ENCODE assay signal across 22 cellular contexts in genomic region chr3:14245240-14245639, GRCh38.
"Had no signal": no experiment of that assay in that cellular context is flagged by ENCODE, and none has a peak within 500 bp of the region (broad histone marks: within the 10 kb centered on the region; RNA-seq: fewer than 3 reads in every experiment).

No MANE protein-coding gene starts in this region.

- H3K4me3 Mint-ChIP-seq: immature natural killer cell; natural killer cell; stimulated activated naive B cell treated with anti-CD40 and anti-IgM and Interleukin-4, amounts not matched to agents 10 μg/mL and 1 μg/mL and 100 μg/mL, for 72 hours; stimulated activated naive CD8-positive, alpha-beta T cell treated with anti-CD3 and anti-CD28 coated beads, Interleukin-15, Interleukin-2, amounts not matched to agents 100 ng/mL and 50 ng/mL, for 24 hours had no signal

- H3K36me3 ChIP-seq: esophagus squamous epithelium, heart right ventricle, lower lobe of right lung, pancreas, right lobe of liver, vagina had no signal

- ATAC-seq: heart right ventricle; left ventricle myocardium superior; lower lobe of right lung; natural killer cell; pancreas; right lobe of liver; stimulated activated naive B cell treated with anti-CD40 and anti-IgM and Interleukin-4, amounts not matched to agents 10 μg/mL and 1 μg/mL and 100 μg/mL, for 72 hours had no signal

- H3K9me3 Mint-ChIP-seq: immature natural killer cell; natural killer cell; stimulated activated naive B cell treated with anti-CD40 and anti-IgM and Interleukin-4, amounts not matched to agents 10 μg/mL and 1 μg/mL and 100 μg/mL, for 72 hours; stimulated activated naive CD8-positive, alpha-beta T cell treated with anti-CD3 and anti-CD28 coated beads, Interleukin-15, Interleukin-2, amounts not matched to agents 100 ng/mL and 50 ng/mL, for 24 hours had no signal

- DNase-seq: effector CD8-positive, alpha-beta T cell; erythroblast; esophagus squamous epithelium; foreskin melanocyte; glutamatergic neuron; heart right ventricle; hypothalamus; immature natural killer cell; left ventricle myocardium superior; lower lobe of right lung; natural killer cell; occipital lobe; pancreas; retina; right lobe of liver; small intestine; stimulated activated CD4-positive, alpha-beta T cell treated with anti-CD3 and anti-CD28 coated beads, Interleukin-15, amount 100 ng/mL, for 24 hours; stimulated activated CD4-positive, alpha-beta T cell treated with anti-CD3 and anti-CD28 coated beads, Interleukin-2, amount 100 ng/mL, for 48 hours; stimulated activated naive B cell treated with anti-CD40 and anti-IgM and Interleukin-4, amounts not matched to agents 10 μg/mL and 1 μg/mL and 100 μg/mL, for 72 hours; trophoblast cell had no signal

- H3K4me3 ChIP-seq: esophagus squamous epithelium, heart right ventricle, lower lobe of right lung, pancreas, right lobe of liver, vagina had no signal

- H3K27ac ChIP-seq: heart right ventricle, lower lobe of right lung, pancreas, right lobe of liver, vagina had no signal

- H3K27ac Mint-ChIP-seq: immature natural killer cell; natural killer cell; stimulated activated naive B cell treated with anti-CD40 and anti-IgM and Interleukin-4, amounts not matched to agents 10 μg/mL and 1 μg/mL and 100 μg/mL, for 72 hours; stimulated activated naive CD8-positive, alpha-beta T cell treated with anti-CD3 and anti-CD28 coated beads, Interleukin-15, Interleukin-2, amounts not matched to agents 100 ng/mL and 50 ng/mL, for 24 hours had no signal

- H3K4me1 ChIP-seq: lower lobe of right lung, pancreas, right lobe of liver, vagina had no signal

- H3K27me3 ChIP-seq: esophagus squamous epithelium, pancreas, right lobe of liver, vagina had no signal

- H3K36me3 Mint-ChIP-seq: immature natural killer cell; natural killer cell; stimulated activated naive B cell treated with anti-CD40 and anti-IgM and Interleukin-4, amounts not matched to agents 10 μg/mL and 1 μg/mL and 100 μg/mL, for 72 hours had no signal

- H3K9me3 ChIP-seq: esophagus squamous epithelium, lower lobe of right lung, pancreas, right lobe of liver, vagina had no signal

- H3K4me1 Mint-ChIP-seq: immature natural killer cell; natural killer cell; stimulated activated naive B cell treated with anti-CD40 and anti-IgM and Interleukin-4, amounts not matched to agents 10 μg/mL and 1 μg/mL and 100 μg/mL, for 72 hours had no signal
